36 cellular contexts compared by ENCODE assay signal in the genomic region with DNA sequence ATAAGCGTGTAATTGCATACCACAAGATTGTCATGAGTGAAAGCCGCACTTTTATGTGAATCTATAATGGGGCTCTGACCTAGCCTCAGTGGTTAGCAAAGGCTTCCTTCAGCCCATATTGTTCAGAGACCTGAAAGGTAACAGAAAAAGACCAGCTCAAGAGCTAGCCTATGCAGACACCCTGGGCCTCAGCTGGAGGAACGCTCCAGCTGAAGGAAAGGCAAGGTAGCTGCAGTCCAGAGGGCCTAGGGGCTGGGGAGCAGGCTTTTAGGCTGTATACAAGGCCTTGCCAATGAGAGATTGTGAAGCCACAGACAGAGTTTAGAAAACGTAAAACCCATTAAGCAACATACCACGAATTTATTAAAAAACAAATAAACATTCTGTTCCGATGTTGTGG.
"Had no signal": no experiment of that assay in that cellular context is flagged by ENCODE, and none has a peak within 500 bp of the region (broad histone marks: within the 10 kb centered on the region; RNA-seq: fewer than 3 reads in every experiment).

No MANE protein-coding gene starts in this region.

- H3K36me3 Mint-ChIP-seq: activated CD8-positive, alpha-beta memory T cell treated with anti-CD3 and anti-CD28 coated beads, Interleukin-2, amount 10 ng/mL, durations not matched to agents 7 days and 5 days; activated naive CD4-positive, alpha-beta T cell treated with anti-CD3 and anti-CD28 coated beads, Interleukin-2, amount 10 ng/mL, durations not matched to agents 7 days and 5 days; activated naive CD4-positive, alpha-beta T cell treated with anti-CD3 and anti-CD28 coated beads, Interleukin-2, amount 50 U/mL, for 24 hours; activated naive CD8-positive, alpha-beta T cell; activated naive CD8-positive, alpha-beta T cell treated with anti-CD3 and anti-CD28 coated beads, Interleukin-2, amount 10 ng/mL, durations not matched to agents 7 days and 5 days; brain had no signal

- H3K4me1 Mint-ChIP-seq: activated CD4-positive, alpha-beta memory T cell treated with anti-CD3 and anti-CD28 coated beads, Interleukin-2, amount 10 ng/mL, durations not matched to agents 7 days and 5 days; activated CD4-positive, alpha-beta T cell treated with anti-CD3 and anti-CD28 coated beads for 36 hours; activated CD8-positive, alpha-beta memory T cell treated with anti-CD3 and anti-CD28 coated beads, Interleukin-2, amount 10 ng/mL, durations not matched to agents 7 days and 5 days; activated naive CD4-positive, alpha-beta T cell treated with anti-CD3 and anti-CD28 coated beads, Interleukin-2, amount 10 ng/mL, durations not matched to agents 7 days and 5 days; activated naive CD4-positive, alpha-beta T cell treated with anti-CD3 and anti-CD28 coated beads, Interleukin-2, amount 50 U/mL, for 24 hours; activated naive CD8-positive, alpha-beta T cell treated with anti-CD3 and anti-CD28 coated beads, Interleukin-2, amount 10 ng/mL, durations not matched to agents 7 days and 5 days; activated naive CD8-positive, alpha-beta T cell treated with anti-CD3 and anti-CD28 coated beads, Interleukin-2, amount 50 U/mL, for 24 hours; central memory CD8-positive, alpha-beta T cell had no signal

- H3K27ac Mint-ChIP-seq: activated CD4-positive, alpha-beta memory T cell treated with anti-CD3 and anti-CD28 coated beads, Interleukin-2, amount 10 ng/mL, durations not matched to agents 7 days and 5 days; activated CD4-positive, alpha-beta T cell treated with anti-CD3 and anti-CD28 coated beads for 36 hours; activated CD8-positive, alpha-beta memory T cell treated with anti-CD3 and anti-CD28 coated beads, Interleukin-2, amount 10 ng/mL, durations not matched to agents 7 days and 5 days; activated CD8-positive, alpha-beta T cell treated with anti-CD3 and anti-CD28 coated beads, Interleukin-2, amount 10 ng/mL, durations not matched to agents 7 days and 5 days; activated naive CD4-positive, alpha-beta T cell treated with anti-CD3 and anti-CD28 coated beads, Interleukin-2, amount 10 ng/mL, durations not matched to agents 7 days and 5 days; activated naive CD4-positive, alpha-beta T cell treated with anti-CD3 and anti-CD28 coated beads, Interleukin-2, amount 50 U/mL, for 24 hours; activated naive CD8-positive, alpha-beta T cell; activated naive CD8-positive, alpha-beta T cell treated with anti-CD3 and anti-CD28 coated beads, Interleukin-2, amount 10 ng/mL, durations not matched to agents 7 days and 5 days; activated naive CD8-positive, alpha-beta T cell treated with anti-CD3 and anti-CD28 coated beads, Interleukin-2, amount 50 U/mL, for 24 hours; activated T-cell treated with anti-CD3 and anti-CD28 coated beads, Interleukin-2, amount 50 U/mL, for 24 hours; activated T-helper 2 cell treated with anti-CD3 and anti-CD28 coated beads, Interferon-gamma antibody, Interleukin-2, Interleukin-4, amounts not matched to agents 10 μg/mL and 5 μg/mL and 100 μg/mL, durations not matched to agents 14 hours and 24 hours and 36 hours; brain; T-helper 1 cell treated with Interleukin-12 subunit alpha and Interleukin-12 subunit beta and Interleukin-4 antibody, amounts not matched to agents 30 μg/mL and 1 μg/mL, for 36 hours; T-helper 2 cell treated with Interferon-gamma antibody and Interleukin-4, amounts not matched to agents 5 μg/mL and 100 μg/mL, for 36 hours had no signal

- H3K27ac ChIP-seq: ascending aorta, cardiac muscle cell, VCaP had no signal

- H3K9me3 ChIP-seq: ascending aorta had no signal

- H3K4me1 ChIP-seq: ascending aorta had no signal

- DNase-seq: activated CD4-positive, alpha-beta memory T cell treated with anti-CD3 and anti-CD28 coated beads, Interleukin-2, amount 10 ng/mL, durations not matched to agents 7 days and 5 days; activated CD4-positive, alpha-beta T cell treated with anti-CD3 and anti-CD28 coated beads for 1 hour; activated CD4-positive, alpha-beta T cell treated with anti-CD3 and anti-CD28 coated beads for 36 hours; activated CD4-positive, alpha-beta T cell treated with anti-CD3 and anti-CD28 coated beads for 48 hours; activated CD4-positive, alpha-beta T cell treated with anti-CD3 and anti-CD28 coated beads, Interleukin-2, amount 50 U/mL, for 1 hour; activated CD4-positive, alpha-beta T cell treated with anti-CD3 and anti-CD28 coated beads, Interleukin-2, amount 50 U/mL, for 48 hours; activated CD4-positive, CD25-positive, alpha-beta regulatory T cell; activated CD8-positive, alpha-beta memory T cell treated with anti-CD3 and anti-CD28 coated beads for 24 hours; activated CD8-positive, alpha-beta memory T cell treated with anti-CD3 and anti-CD28 coated beads, Interleukin-2, amount 10 ng/mL, durations not matched to agents 7 days and 5 days; activated CD8-positive, alpha-beta memory T cell treated with anti-CD3 and anti-CD28 coated beads, Interleukin-2, amount 50 U/mL, for 48 hours; activated CD8-positive, alpha-beta T cell treated with anti-CD3 and anti-CD28 coated beads, Interleukin-2, amount 10 ng/mL, durations not matched to agents 7 days and 5 days; activated effector memory CD4-positive, alpha-beta T cell treated with Interleukin-2 at 50 U/mL for 16 hours; activated gamma-delta T cell; activated naive CD4-positive, alpha-beta T cell treated with anti-CD3 and anti-CD28 coated beads, Interleukin-2, amount 10 ng/mL, durations not matched to agents 7 days and 5 days; activated naive CD4-positive, alpha-beta T cell treated with Interleukin-2 at 50 U/mL for 16 hours; activated naive CD8-positive, alpha-beta T cell treated with anti-CD3 and anti-CD28 coated beads, Interleukin-2, amount 10 ng/mL, durations not matched to agents 7 days and 5 days; activated naive CD8-positive, alpha-beta T cell treated with anti-CD3 and anti-CD28 coated beads, Interleukin-2, amount 50 U/mL, for 24 hours; activated T-cell treated with anti-CD3 and anti-CD28 coated beads, Interleukin-2, amount 50 U/mL, for 24 hours; activated T-cell treated with anti-CD3 and anti-CD28 coated beads, Interleukin-2, amount 50 U/mL, for 48 hours; amygdala; anterior cingulate cortex; caudate nucleus; cerebellar nuclear complex; T-helper 1 cell; T-helper 2 cell; T-helper 9 cell had no signal

- H3K9me3 Mint-ChIP-seq: activated CD4-positive, alpha-beta memory T cell treated with anti-CD3 and anti-CD28 coated beads, Interleukin-2, amount 10 ng/mL, durations not matched to agents 7 days and 5 days; activated naive CD4-positive, alpha-beta T cell treated with anti-CD3 and anti-CD28 coated beads, Interleukin-2, amount 10 ng/mL, durations not matched to agents 7 days and 5 days; activated naive CD4-positive, alpha-beta T cell treated with anti-CD3 and anti-CD28 coated beads, Interleukin-2, amount 50 U/mL, for 24 hours; activated naive CD8-positive, alpha-beta T cell treated with anti-CD3 and anti-CD28 coated beads, Interleukin-2, amount 10 ng/mL, durations not matched to agents 7 days and 5 days; activated naive CD8-positive, alpha-beta T cell treated with anti-CD3 and anti-CD28 coated beads, Interleukin-2, amount 50 U/mL, for 24 hours; activated T-cell treated with anti-CD3 and anti-CD28 coated beads, Interleukin-2, amount 50 U/mL, for 24 hours; activated T-helper 2 cell treated with anti-CD3 and anti-CD28 coated beads, Interferon-gamma antibody, Interleukin-2, Interleukin-4, amounts not matched to agents 10 μg/mL and 5 μg/mL and 100 μg/mL, durations not matched to agents 14 hours and 24 hours and 36 hours; central memory CD8-positive, alpha-beta T cell; T-helper 1 cell treated with Interleukin-12 subunit alpha and Interleukin-12 subunit beta and Interleukin-4 antibody, amounts not matched to agents 30 μg/mL and 1 μg/mL, for 36 hours; T-helper 2 cell treated with Interferon-gamma antibody and Interleukin-4, amounts not matched to agents 5 μg/mL and 100 μg/mL, for 36 hours had no signal

- H3K27me3 ChIP-seq: ascending aorta, cardiac muscle cell had no signal

- H3K27me3 Mint-ChIP-seq: activated CD4-positive, alpha-beta memory T cell treated with anti-CD3 and anti-CD28 coated beads, Interleukin-2, amount 10 ng/mL, durations not matched to agents 7 days and 5 days; activated naive CD4-positive, alpha-beta T cell treated with anti-CD3 and anti-CD28 coated beads, Interleukin-2, amount 10 ng/mL, durations not matched to agents 7 days and 5 days; brain had no signal

- H3K36me3 ChIP-seq: ascending aorta, cardiac muscle cell had no signal

- H3K4me3 ChIP-seq: ascending aorta, cardiac muscle cell had no signal

- H3K4me3 Mint-ChIP-seq: activated CD4-positive, alpha-beta memory T cell treated with anti-CD3 and anti-CD28 coated beads, Interleukin-2, amount 10 ng/mL, durations not matched to agents 7 days and 5 days; activated CD4-positive, alpha-beta T cell treated with anti-CD3 and anti-CD28 coated beads for 36 hours; activated CD8-positive, alpha-beta memory T cell treated with anti-CD3 and anti-CD28 coated beads, Interleukin-2, amount 10 ng/mL, durations not matched to agents 7 days and 5 days; activated CD8-positive, alpha-beta T cell treated with anti-CD3 and anti-CD28 coated beads, Interleukin-2, amount 10 ng/mL, durations not matched to agents 7 days and 5 days; activated naive CD4-positive, alpha-beta T cell treated with anti-CD3 and anti-CD28 coated beads, Interleukin-2, amount 10 ng/mL, durations not matched to agents 7 days and 5 days; activated naive CD4-positive, alpha-beta T cell treated with anti-CD3 and anti-CD28 coated beads, Interleukin-2, amount 50 U/mL, for 24 hours; activated naive CD8-positive, alpha-beta T cell; activated naive CD8-positive, alpha-beta T cell treated with anti-CD3 and anti-CD28 coated beads, Interleukin-2, amount 10 ng/mL, durations not matched to agents 7 days and 5 days; activated naive CD8-positive, alpha-beta T cell treated with anti-CD3 and anti-CD28 coated beads, Interleukin-2, amount 50 U/mL, for 24 hours; activated T-cell treated with anti-CD3 and anti-CD28 coated beads, Interleukin-2, amount 50 U/mL, for 24 hours; brain; central memory CD8-positive, alpha-beta T cell; T-helper 1 cell treated with Interleukin-12 subunit alpha and Interleukin-12 subunit beta and Interleukin-4 antibody, amounts not matched to agents 30 μg/mL and 1 μg/mL, for 36 hours; T-helper 2 cell treated with Interferon-gamma antibody and Interleukin-4, amounts not matched to agents 5 μg/mL and 100 μg/mL, for 36 hours had no signal
